8 cellular contexts compared by ENCODE assay signal in the genomic region with DNA sequence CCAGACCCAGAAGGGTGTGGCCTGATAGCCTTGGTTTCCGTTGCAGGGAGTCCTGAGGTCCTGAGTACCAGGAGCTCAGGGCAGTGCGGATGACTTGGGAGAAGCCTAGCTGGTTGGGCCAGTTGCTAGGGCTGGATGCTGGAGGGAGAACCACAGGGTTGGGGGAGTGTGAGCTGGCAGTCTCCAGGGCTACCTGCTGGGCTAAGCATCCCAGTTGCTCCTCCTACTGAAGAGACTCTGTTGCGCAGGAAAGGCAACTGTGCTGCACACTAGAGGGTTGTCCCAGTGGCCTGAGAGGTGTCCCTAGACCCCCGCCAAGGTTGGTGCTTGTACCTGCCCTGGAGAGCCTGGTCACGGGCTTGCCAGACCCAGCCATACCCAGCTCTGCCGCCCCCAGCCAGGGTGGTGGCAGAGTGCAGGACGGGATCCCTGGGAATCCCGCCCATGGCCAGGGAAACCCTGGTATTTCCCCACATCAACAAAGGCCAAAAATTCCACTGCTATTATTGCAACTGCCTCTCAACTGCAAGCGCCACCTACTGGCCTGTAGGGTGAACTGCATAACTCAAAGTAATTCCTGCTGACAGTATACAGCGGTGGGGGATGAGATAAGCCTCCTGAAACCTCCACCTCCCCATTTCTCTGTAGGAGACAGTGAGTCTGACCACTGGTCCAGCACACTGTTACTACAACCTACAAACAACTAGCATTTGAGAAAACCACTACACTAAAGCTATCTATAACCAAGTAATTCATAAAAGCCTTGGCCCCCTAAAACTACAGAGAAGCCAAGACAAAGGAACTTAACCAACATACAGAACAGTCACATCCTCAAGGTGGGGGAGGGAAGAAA.
DNase-seq lines count a peak whose midpoint lies in the region; ATAC-seq and TF ChIP-seq lines count a peak whose summit lies in the region.

No MANE protein-coding gene starts in this region.

- ATAC-seq in GM18909 (IDR thresholded peaks at IDR 0.05; ENCODE audit: poor library complexity, unreplicated experiment) (peak; percentile 73), HG03342 (IDR thresholded peaks at IDR 0.05; ENCODE audit: unreplicated experiment) (peak; percentile 89), Panc1 (peak; percentile 83), HG03457 (IDR thresholded peaks at IDR 0.05; ENCODE audit: unreplicated experiment) (no peak)

- H3K36me3 Mint-ChIP-seq in CD4-positive, alpha-beta memory T cell = peaks cover 0 to 3% of the 10 kb centered on the region in 2 donors
- peaks cover 11% of the 10 kb centered on the region for H3K36me3 Mint-ChIP-seq in glutamatergic neuron (ENCODE audit: unreplicated experiment)

- no peak overlapping the region for H3K4me3 ChIP-seq in CD4-positive, alpha-beta memory T cell (ENCODE audit: low read length in 2 of 2)
- H3K4me3 ChIP-seq in Panc1 (ENCODE audit: low read depth in 2 of 2, low read length in 2 of 2) = no peak overlapping the region

- peak; percentile 57 to 62 (median 60) for DNase-seq in CD4-positive, alpha-beta memory T cell
- peak; percentile 30 for DNase-seq in Panc1 (ENCODE audit: low read depth, low spot score)
- DNase-seq in activated T-helper 1 cell treated with anti-CD3 and anti-CD28 coated beads, Interleukin-2, amount 50 U/mL, for 16 hours (ENCODE audit: low read depth in 1 of 2, low spot score in 1 of 2) = peak; percentile 26 to 30
- DNase-seq in glutamatergic neuron = peak; percentile 55
- peak; percentile 17 to 37 for DNase-seq in stimulated activated CD4-positive, alpha-beta T cell treated with anti-CD3 and anti-CD28 coated beads, Interleukin-12 subunit alpha, Interleukin-12 subunit beta, amount 100 ng/mL, for 24 hours (ENCODE audit: low read depth in 2 of 2)

- no peaks in the 10 kb centered on the region for H3K4me1 ChIP-seq in CD4-positive, alpha-beta memory T cell (ENCODE audit: insufficient read depth, low read length)
- H3K4me1 ChIP-seq in Panc1 (ENCODE audit: control insufficient read depth, insufficient read depth, low read length) = no peaks in the 10 kb centered on the region

- POLR2A ChIA-PET in CD4-positive, alpha-beta memory T cell (lab: Charles Lee; ENCODE audit: partially characterized antibody) = interaction anchor here (1.2 to 2.1 kb wide), 5 partner anchors 22 to 540 kb away, joined by 3 to 9 read pairs (median 4); no protein-coding TSS in a partner anchor
- POLR2A ChIA-PET in Panc1 (lab: Charles Lee) = no interaction called here

- in situ Hi-C loops in Panc1 (cut with HindIII; ENCODE audit: low pct_unique_long_range_greater_than_20kb, low sequenced_read_pairs) = no loop called here

- intact Hi-C loops in CD4-positive, alpha-beta memory T cell (cut with micrococcal nuclease) = loop anchor here (1.0 to 5.0 kb wide), 7 partner anchors 22 to 540 kb away; no protein-coding TSS in a partner anchor
- intact Hi-C loops in Panc1 (cut with micrococcal nuclease; ENCODE audit: unreplicated experiment) = no loop called here

- peaks cover 3 to 5% of the 10 kb centered on the region in 2 donors for H3K27me3 Mint-ChIP-seq in CD4-positive, alpha-beta memory T cell
- H3K27me3 Mint-ChIP-seq in glutamatergic neuron (ENCODE audit: unreplicated experiment) = peaks cover 7% of the 10 kb centered on the region

- H3K4me1 Mint-ChIP-seq in CD4-positive, alpha-beta memory T cell = peaks cover 3 to 6% (median 5%) of the 10 kb centered on the region in 4 donors
- peaks cover 16% of the 10 kb centered on the region for H3K4me1 Mint-ChIP-seq in glutamatergic neuron (ENCODE audit: low read depth, unreplicated experiment)

- H3K4me3 Mint-ChIP-seq in CD4-positive, alpha-beta memory T cell = no peak overlapping the region
- H3K4me3 Mint-ChIP-seq in glutamatergic neuron (ENCODE audit: unreplicated experiment) = no peak overlapping the region

- H3K27ac Mint-ChIP-seq in CD4-positive, alpha-beta memory T cell = peak overlapping the region in 1 of 7 donors; percentile 15
- no peak overlapping the region for H3K27ac Mint-ChIP-seq in glutamatergic neuron (ENCODE audit: unreplicated experiment)

- no peaks in the 10 kb centered on the region for H3K9me3 ChIP-seq in CD4-positive, alpha-beta memory T cell (ENCODE audit: control insufficient read depth in 1 of 2, low read length in 2 of 2)
- no peaks in the 10 kb centered on the region for H3K9me3 ChIP-seq in Panc1 (ENCODE audit: control insufficient read depth, insufficient read depth, low read depth, low read length)

- H3K36me3 ChIP-seq in CD4-positive, alpha-beta memory T cell (ENCODE audit: insufficient read depth, low read length) = no peaks in the 10 kb centered on the region
- H3K36me3 ChIP-seq in Panc1 (ENCODE audit: control insufficient read depth, insufficient read depth, low read length) = no peaks in the 10 kb centered on the region

- H3K9me3 Mint-ChIP-seq in CD4-positive, alpha-beta memory T cell = peaks cover 0 to 2% (median 0%) of the 10 kb centered on the region in 8 donors
- peaks cover 3% of the 10 kb centered on the region for H3K9me3 Mint-ChIP-seq in glutamatergic neuron (ENCODE audit: unreplicated experiment)

- H3K27ac ChIP-seq in CD4-positive, alpha-beta memory T cell (ENCODE audit: low read depth, low read length) = no peak overlapping the region
- no peak overlapping the region for H3K27ac ChIP-seq in Panc1 (ENCODE audit: low read length)

- CTCF ChIA-PET in CD4-positive, alpha-beta memory T cell (lab: Charles Lee; ENCODE audit: partially characterized antibody) = interaction anchor here (0.6 to 8.6 kb wide), 35 partner anchors 9 to 540 kb away, joined by 3 to 154 read pairs (median 4); a partner anchor contains a TSS
- CTCF ChIA-PET in Panc1 (lab: Charles Lee) = no interaction called here

- TF ChIP-seq CTCF in Panc1 (IDR thresholded peaks at IDR 0.05) = peak; percentile 96
- TF ChIP-seq CTCF in glutamatergic neuron (IDR thresholded peaks at IDR 0.05; ENCODE audit: partially characterized antibody, unreplicated experiment) = peak; percentile 90

- BruUV-seq in Panc1 (replicated peaks; lab: Mats Ljungman, UMichigan) = no TSS peak

- H3K27me3 ChIP-seq in CD4-positive, alpha-beta memory T cell (ENCODE audit: insufficient read depth, low read length) = no peaks in the 10 kb centered on the region
- H3K27me3 ChIP-seq in Panc1 (ENCODE audit: control insufficient read depth, insufficient read depth, low read length) = no peaks in the 10 kb centered on the region
